35 cellular contexts compared by ENCODE assay signal in the genomic region with DNA sequence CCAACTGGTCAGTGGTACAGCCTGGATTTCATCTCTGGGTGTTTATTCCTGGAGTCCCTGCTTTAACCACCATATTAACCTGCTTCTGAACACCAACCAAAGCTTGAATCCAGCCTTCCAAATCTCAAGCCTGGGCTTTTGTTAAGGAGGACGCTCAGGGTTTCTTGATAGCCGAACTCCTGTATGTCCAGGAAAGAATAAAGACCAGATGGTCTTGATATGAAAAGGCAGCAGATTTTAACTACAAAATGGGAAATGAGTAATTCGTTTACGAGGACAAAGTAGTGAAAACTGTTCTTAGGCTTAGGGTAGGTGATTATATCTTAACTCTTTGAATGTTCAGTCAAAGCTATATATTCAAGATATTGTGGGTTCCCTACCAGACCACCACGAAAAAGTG.
DNase-seq lines count a peak whose midpoint lies in the region; ATAC-seq, FAIRE-seq and TF ChIP-seq lines count a peak whose summit lies in the region.
"Had no signal": no experiment of that assay in that cellular context is flagged by ENCODE, and none has a peak within 500 bp of the region (broad histone marks: within the 10 kb centered on the region; RNA-seq: fewer than 3 reads in every experiment).

No MANE protein-coding gene starts in this region.

- H2AFZ ChIP-seq in endothelial cell of umbilical vein (ENCODE audit: low read depth, low read length), result no peak overlapping the region

- POLR2A ChIA-PET in endothelial cell of umbilical vein (lab: Charles Lee), result no interaction called here

- TF ChIP-seq POLR2A in endothelial cell of umbilical vein (IDR thresholded peaks at IDR 0.05; ENCODE audit: low read depth, low read length) (no peak), adrenal gland (IDR thresholded peaks at IDR 0.05) (no peak)

- CTCF ChIA-PET in endothelial cell of umbilical vein (lab: Charles Lee), result interaction anchor here (0.8 kb wide), 1 partner anchor 82 kb away, joined by 3 read pairs; no protein-coding TSS in a partner anchor

- 86 to 96% (median 93%) methylated on average over 5 of the region's 5 CpGs for WGBS in adrenal gland, 4 donors

- H3K4me3 ChIP-seq in endothelial cell of umbilical vein (replicated peaks in 1 of 3; ENCODE audit: insufficient read depth in 1 of 3, low read depth in 1 of 3, low read length in 3 of 3) (no peak overlapping the region), adrenal gland (no peak overlapping the region), left lung (no peak overlapping the region)
- H3K4me3 ChIP-seq: A549; BLaER1; BLaER1 treated with 17β-estradiol and CSF1 and Interleukin-3, amounts not matched to agents 10 nM and 100 nM had no signal

- H3K9me1 ChIP-seq in endothelial cell of umbilical vein (replicated peaks; ENCODE audit: control insufficient read depth, extremely low read depth, insufficient read depth, low read length), result no peaks in the 10 kb centered on the region

- no peak for TF ChIP-seq CTCF in endothelial cell of umbilical vein (IDR thresholded peaks at IDR 0.05; ENCODE audit: extremely low read depth in 1 of 2, insufficient read depth in 1 of 2, low read depth in 1 of 2, low read length in 2 of 2)
- TF ChIP-seq CTCF in adrenal gland (IDR thresholded peaks at IDR 0.05), result no peak
- TF ChIP-seq CTCF in left lung (IDR thresholded peaks at IDR 0.05), result no peak

- no peak overlapping the region for H3K4me3 Mint-ChIP-seq in activated naive CD8-positive, alpha-beta T cell treated with anti-CD3 and anti-CD28 coated beads for 36 hours
- H3K4me3 Mint-ChIP-seq: B cell; CD14-positive monocyte; CD4-positive, alpha-beta memory T cell; CD4-positive, alpha-beta T cell; CD4-positive, CD25-positive, alpha-beta regulatory T cell; CD8-positive, alpha-beta memory T cell; CD8-positive, alpha-beta T cell had no signal

- dilution Hi-C loops in endothelial cell of umbilical vein (cut with MboI; ENCODE audit: extremely low pct_ligation_motif_present, low sequenced_read_pairs), result no loop called here

- H3K27me3 Mint-ChIP-seq in activated naive CD8-positive, alpha-beta T cell treated with anti-CD3 and anti-CD28 coated beads for 36 hours, result no peaks in the 10 kb centered on the region
- H3K27me3 Mint-ChIP-seq: B cell; CD4-positive, CD25-positive, alpha-beta regulatory T cell had no signal

- no peak for ATAC-seq in left lung
- ATAC-seq: A549; CD8-positive, alpha-beta T cell had no signal

- H3K27ac Mint-ChIP-seq in activated naive CD8-positive, alpha-beta T cell treated with anti-CD3 and anti-CD28 coated beads for 36 hours, result no peak overlapping the region
- H3K27ac Mint-ChIP-seq: B cell; CD14-positive monocyte; CD4-positive, alpha-beta memory T cell; CD4-positive, alpha-beta T cell; CD4-positive, CD25-positive, alpha-beta regulatory T cell; CD8-positive, alpha-beta memory T cell; CD8-positive, alpha-beta T cell had no signal

- no peak overlapping the region for H3K4me2 ChIP-seq in endothelial cell of umbilical vein (ENCODE audit: insufficient read depth, low read length)
- H3K4me2 ChIP-seq: A549; BLaER1; BLaER1 treated with 17β-estradiol and CSF1 and Interleukin-3, amounts not matched to agents 10 nM and 100 nM had no signal

- H3K4me1 Mint-ChIP-seq in activated naive CD8-positive, alpha-beta T cell treated with anti-CD3 and anti-CD28 coated beads for 36 hours, result no peaks in the 10 kb centered on the region
- H3K4me1 Mint-ChIP-seq: B cell; CD14-positive monocyte; CD4-positive, alpha-beta memory T cell; CD4-positive, CD25-positive, alpha-beta regulatory T cell; CD8-positive, alpha-beta memory T cell had no signal

- H3K27ac ChIP-seq in endothelial cell of umbilical vein (ENCODE audit: insufficient read depth, low read depth, low read length), result no peak overlapping the region
- H3K27ac ChIP-seq in adrenal gland, result no peak overlapping the region
- H3K27ac ChIP-seq in left lung, result no peak overlapping the region
- H3K27ac ChIP-seq: 22Rv1; A549; BLaER1; BLaER1 treated with 17β-estradiol and CSF1 and Interleukin-3, amounts not matched to agents 10 nM and 100 nM; C4-2B had no signal

- DNase-seq in dermis blood vessel endothelial cell (peak; percentile 59), endothelial cell of umbilical vein (ENCODE audit: low read depth, low spot score) (peak; percentile 63), pulmonary artery endothelial cell (ENCODE audit: low read depth, low spot score) (peak; percentile 19), adrenal gland (no peak), left lung (no peak)
- no peak for DNase-seq in activated naive CD8-positive, alpha-beta T cell treated with anti-CD3 and anti-CD28 coated beads for 36 hours
- DNase-seq: 8988T; ACHN; AML-193; BE2C; C1 segment of cervical spinal cord; Caco-2; Calu3; CD4-positive, alpha-beta memory T cell; CD4-positive, alpha-beta T cell; CD4-positive, CD25-positive, alpha-beta regulatory T cell; CD8-positive, alpha-beta memory T cell; CD8-positive, alpha-beta T cell; COR-L47; DMS 273 treated with DMSO at 0.1 percent for 48 hours; DMS153; DMS53; DMS79; DMS79 treated with DMSO at 0.1 percent for 48 hours; DND-41; EL had no signal

- H3K9ac ChIP-seq in endothelial cell of umbilical vein (replicated peaks; ENCODE audit: extremely low read depth, insufficient read depth, low read length), result no peak overlapping the region
- H3K9ac ChIP-seq: BLaER1; BLaER1 treated with 17β-estradiol and CSF1 and Interleukin-3, amounts not matched to agents 10 nM and 100 nM had no signal

- no TSS peak for BruUV-seq in endothelial cell of umbilical vein (replicated peaks; lab: Mats Ljungman, UMichigan)

- H3K79me2 ChIP-seq in endothelial cell of umbilical vein (ENCODE audit: control insufficient read depth, insufficient read depth, low read length), result no peaks in the 10 kb centered on the region

- peak; percentile 66 for FAIRE-seq in endothelial cell of umbilical vein (lab: Jason Lieb, UNC)
- FAIRE-seq: A204.1, A549, D721Med had no signal

- H3K27me3 ChIP-seq in endothelial cell of umbilical vein (ENCODE audit: control insufficient read depth in 2 of 2, insufficient read depth in 2 of 2, low read length in 2 of 2) (no peaks in the 10 kb centered on the region), adrenal gland (no peaks in the 10 kb centered on the region), left lung (no peaks in the 10 kb centered on the region)
- H3K27me3 ChIP-seq: BE2C; BLaER1; BLaER1 treated with 17β-estradiol and CSF1 and Interleukin-3, amounts not matched to agents 10 nM and 100 nM had no signal

- H3K9me3 ChIP-seq in endothelial cell of umbilical vein (replicated peaks; ENCODE audit: control insufficient read depth, insufficient read depth, low read length), result no peaks in the 10 kb centered on the region
- H3K9me3 ChIP-seq in adrenal gland (replicated peaks in 1 of 3), result no peaks in the 10 kb centered on the region
- H3K9me3 ChIP-seq in left lung, result no peaks in the 10 kb centered on the region
- H3K9me3 ChIP-seq: A549; BE2C; BLaER1; BLaER1 treated with 17β-estradiol and CSF1 and Interleukin-3, amounts not matched to agents 10 nM and 100 nM; Caco-2 had no signal

- H3K9me3 Mint-ChIP-seq in activated naive CD8-positive, alpha-beta T cell treated with anti-CD3 and anti-CD28 coated beads for 36 hours, result no peaks in the 10 kb centered on the region
- H3K9me3 Mint-ChIP-seq: CD4-positive, alpha-beta T cell; CD8-positive, alpha-beta T cell had no signal

- H3K36me3 Mint-ChIP-seq in activated naive CD8-positive, alpha-beta T cell treated with anti-CD3 and anti-CD28 coated beads for 36 hours, result no peaks in the 10 kb centered on the region
- H3K36me3 Mint-ChIP-seq: CD14-positive monocyte; CD4-positive, alpha-beta memory T cell; CD4-positive, CD25-positive, alpha-beta regulatory T cell; CD8-positive, alpha-beta memory T cell; CD8-positive, alpha-beta T cell had no signal

- H3K4me1 ChIP-seq in endothelial cell of umbilical vein (ENCODE audit: control insufficient read depth, extremely low read depth, insufficient read depth, low read length) (peaks cover 3% of the 10 kb centered on the region), adrenal gland (replicated peaks in 1 of 2) (no peaks in the 10 kb centered on the region), left lung (no peaks in the 10 kb centered on the region)
- H3K4me1 ChIP-seq: A549; BE2C; BLaER1; BLaER1 treated with 17β-estradiol and CSF1 and Interleukin-3, amounts not matched to agents 10 nM and 100 nM; Caco-2 had no signal

- intact Hi-C loops in endothelial cell of umbilical vein (cut with micrococcal nuclease) (no loop called here), adrenal gland (cut with DNase I) (no loop called here), left lung (cut with DNase I) (no loop called here)

- H3K36me3 ChIP-seq in endothelial cell of umbilical vein (ENCODE audit: control insufficient read depth in 2 of 2, extremely low read depth in 1 of 2, insufficient read depth in 2 of 2, low read length in 2 of 2) (no peaks in the 10 kb centered on the region), adrenal gland (replicated peaks in 1 of 2) (no peaks in the 10 kb centered on the region), left lung (no peaks in the 10 kb centered on the region)
- H3K36me3 ChIP-seq: BE2C; BLaER1; BLaER1 treated with 17β-estradiol and CSF1 and Interleukin-3, amounts not matched to agents 10 nM and 100 nM had no signal

- no peaks in the 10 kb centered on the region for H4K20me1 ChIP-seq in endothelial cell of umbilical vein (replicated peaks; ENCODE audit: control insufficient read depth, extremely low read depth, insufficient read depth, low read length)
- H4K20me1 ChIP-seq: BLaER1; BLaER1 treated with 17β-estradiol and CSF1 and Interleukin-3, amounts not matched to agents 10 nM and 100 nM had no signal

TF ChIP-seq in endothelial cell of umbilical vein, 7 proteins besides CTCF, POLR2A, EP300 and RAD21:
- TF ChIP-seq FOS (IDR thresholded peaks at IDR 0.05; ENCODE audit: borderline replicate concordance, insufficient read depth, low read length), result no peak
- peak; percentile 33 for TF ChIP-seq GATA2 (IDR thresholded peaks at IDR 0.05; ENCODE audit: insufficient read depth, insufficient read length, low read depth, low read length)

Comparison
In these comparisons a context has a peak if more than half of its experiments do, and no peak if none do; other contexts are left out.
1. DNase-seq: peak in dermis blood vessel endothelial cell (single experiment), endothelial cell of umbilical vein (single experiment) and pulmonary artery endothelial cell (single experiment); none in adrenal gland (0 of 7), activated naive CD8-positive, alpha-beta T cell treated with anti-CD3 and anti-CD28 coated beads for 36 hours (single experiment) and left lung (0 of 2).